ENCODE assay signal across 8 cellular contexts in genomic region chr2:102736607-102737409, GRCh38. TPM values are rescaled to one million over a fixed set of nuclear protein-coding genes. Genes with fewer than 3 reads are reported as not detected.
DNase-seq lines count a peak whose midpoint lies in the region; ATAC-seq and TF ChIP-seq lines count a peak whose summit lies in the region.

No MANE protein-coding gene starts in this region.

- H3K9ac ChIP-seq in endodermal cell (ENCODE audit: extremely low read depth, low read length, poor library complexity, severe bottlenecking), result peak overlapping the region; percentile 70

- peak; percentile 85 to 89 for ATAC-seq in CD4-positive, CD25-positive, alpha-beta regulatory T cell (ENCODE audit: low read depth in 2 of 2)
- peak; percentile 68 for ATAC-seq in HG03378 (IDR thresholded peaks at IDR 0.05; ENCODE audit: unreplicated experiment)

- H3K27me3 Mint-ChIP-seq in CD4-positive, CD25-positive, alpha-beta regulatory T cell, result no peaks in the 10 kb centered on the region
- H3K27me3 Mint-ChIP-seq in endodermal cell (ENCODE audit: insufficient read depth), result no peaks in the 10 kb centered on the region

- H3K27me3 ChIP-seq in CD4-positive, CD25-positive, alpha-beta regulatory T cell (ENCODE audit: control insufficient read depth, insufficient read depth, low read length), result no peaks in the 10 kb centered on the region
- H3K27me3 ChIP-seq in endodermal cell (ENCODE audit: control insufficient read depth, insufficient read depth, low read length, poor library complexity, severe bottlenecking), result no peaks in the 10 kb centered on the region

- no peak for TF ChIP-seq CTCF in endodermal cell (conservative IDR thresholded peaks at IDR 0.05)

- H3K4me1 ChIP-seq in CD4-positive, CD25-positive, alpha-beta regulatory T cell (ENCODE audit: control insufficient read depth, insufficient read depth, low read length, poor library complexity, severe bottlenecking), result peaks cover 27% of the 10 kb centered on the region
- peaks cover 3% of the 10 kb centered on the region for H3K4me1 ChIP-seq in endodermal cell (ENCODE audit: control insufficient read depth, insufficient read depth, low read length)
- no peaks in the 10 kb centered on the region for H3K4me1 ChIP-seq in mesodermal cell (ENCODE audit: control insufficient read depth, insufficient read depth, low read length, poor library complexity, severe bottlenecking)

- peaks cover 34 to 50% (median 45%) of the 10 kb centered on the region in 4 donors for H3K4me1 Mint-ChIP-seq in CD4-positive, CD25-positive, alpha-beta regulatory T cell
- H3K4me1 Mint-ChIP-seq in endodermal cell, result peaks cover 16% of the 10 kb centered on the region

- peaks cover 2% of the 10 kb centered on the region for H3K36me3 Mint-ChIP-seq in CD4-positive, CD25-positive, alpha-beta regulatory T cell
- H3K36me3 Mint-ChIP-seq in endodermal cell (ENCODE audit: low read depth), result peaks cover 4% of the 10 kb centered on the region

- H3K36me3 ChIP-seq in CD4-positive, CD25-positive, alpha-beta regulatory T cell (ENCODE audit: control insufficient read depth, insufficient read depth, low read length), result peaks cover 3% of the 10 kb centered on the region
- H3K36me3 ChIP-seq in endodermal cell (ENCODE audit: control insufficient read depth, insufficient read depth, low read length) (peaks cover 4% of the 10 kb centered on the region), mesodermal cell (ENCODE audit: control insufficient read depth, insufficient read depth, low read length) (peaks cover 4% of the 10 kb centered on the region)

- peak; percentile 77 to 85 (median 82) for DNase-seq in CD4-positive, CD25-positive, alpha-beta regulatory T cell
- DNase-seq in GM19238 (ENCODE audit: insufficient read length, low spot score), result peak; percentile 84
- peak; percentile 64 for DNase-seq in NCI-H774 (lab: John Stamatoyannopoulos, UW)
- DNase-seq in activated CD8-positive, alpha-beta memory T cell treated with anti-CD3 and anti-CD28 coated beads for 4 hours (ENCODE audit: low read depth in 2 of 2), result peak; percentile 66 to 70
- peak; percentile 94 for DNase-seq in endodermal cell
- peak; percentile 64 to 73 for DNase-seq in stimulated activated CD8-positive, alpha-beta memory T cell treated with anti-CD3 and anti-CD28 coated beads, Interleukin-15, amount 100 ng/mL, for 4 hours (ENCODE audit: low read depth in 2 of 2)

- WGBS in endodermal cell (ENCODE audit: insufficient coverage in 1 of 2, insufficient read length in 1 of 2), 2 experiments, result 1 to 2% methylated on average over 9 to 41 of the region's 41 CpGs
- WGBS in mesodermal cell (ENCODE audit: insufficient coverage in 2 of 2), 2 experiments, result 0 to 1% methylated on average over 19 to 28 of the region's 41 CpGs

- no peaks in the 10 kb centered on the region for H3K9me3 Mint-ChIP-seq in CD4-positive, CD25-positive, alpha-beta regulatory T cell
- H3K9me3 Mint-ChIP-seq in endodermal cell, result no peaks in the 10 kb centered on the region

- H3K27ac Mint-ChIP-seq in CD4-positive, CD25-positive, alpha-beta regulatory T cell, result peak overlapping the region; percentile 90 to 94 (median 94)
- H3K27ac Mint-ChIP-seq in endodermal cell, result peak overlapping the region; percentile 91

- H3K4me3 ChIP-seq in CD4-positive, CD25-positive, alpha-beta regulatory T cell (ENCODE audit: low read depth, low read length), result peak overlapping the region; percentile 97
- H3K4me3 ChIP-seq in endodermal cell (ENCODE audit: low read length) (peak overlapping the region; percentile 96), mesodermal cell (ENCODE audit: extremely low read depth, insufficient read depth, low read length, poor library complexity, severe bottlenecking) (peak overlapping the region; percentile 72)

- peak overlapping the region; percentile 64 for H3K27ac ChIP-seq in CD4-positive, CD25-positive, alpha-beta regulatory T cell (ENCODE audit: insufficient read depth, low read length, poor library complexity, severe bottlenecking)
- H3K27ac ChIP-seq in endodermal cell (ENCODE audit: low read depth, low read length), result no peak overlapping the region
- H3K27ac ChIP-seq in mesodermal cell (ENCODE audit: low read depth, low read length, severe bottlenecking), result peak overlapping the region; percentile 30

- peak overlapping the region; percentile 95 to 98 (median 96) for H3K4me3 Mint-ChIP-seq in CD4-positive, CD25-positive, alpha-beta regulatory T cell
- peak overlapping the region; percentile 98 for H3K4me3 Mint-ChIP-seq in endodermal cell

- no peaks in the 10 kb centered on the region for H3K9me3 ChIP-seq in CD4-positive, CD25-positive, alpha-beta regulatory T cell (ENCODE audit: control insufficient read depth in 2 of 2, low read length in 2 of 2)
- peaks cover 14% of the 10 kb centered on the region for H3K9me3 ChIP-seq in endodermal cell (ENCODE audit: control insufficient read depth, low read length)
- H3K9me3 ChIP-seq in mesodermal cell (ENCODE audit: control insufficient read depth, low read length), result no peaks in the 10 kb centered on the region

RNA-seq across cellular contexts. Expression of gene TMEM182, which starts 25.0 kb away (rescaled TPM):
- total RNA-seq in CD4-positive, CD25-positive, alpha-beta regulatory T cell, result 3.3 TPM
- 1 to 10 TPM; 3.3 to 6.5 (median 5.3) TPM for polyA plus RNA-seq in CD4-positive, CD25-positive, alpha-beta regulatory T cell
- total RNA-seq in endodermal cell, result 1 to 10 TPM; 4.2 to 5.6 TPM
- polyA plus RNA-seq in endodermal cell (2013, experiment 1 of 2), result 6.3 TPM
- 5.4 TPM for polyA plus RNA-seq in endodermal cell (2013, experiment 2 of 2)
- polyA plus RNA-seq in mesodermal cell (2013, experiment 1 of 2), result 4.4 TPM
- polyA plus RNA-seq in mesodermal cell (2013, experiment 2 of 2), result 4.0 TPM
